ENCODE assay signal across 1 cellular context in genomic region chr19:44954649-44955499, GRCh38.
TF ChIP-seq lines count a peak whose summit lies in the region.

Gene CLPTM1 (plus strand): TSS chr19:44955380. CDS start chr19:44955396, 16 bp downstream.

TF ChIP-seq in SK-N-SH, 30 proteins besides CTCF, POLR2A, EP300 and RAD21 (continued from another document):
- 0 out of 2 replicates have a peak, but pooled peaks have one; percentile 16 for TF ChIP-seq REST (IDR thresholded peaks at IDR 0.05; ENCODE audit: low read depth, low read length)
